ENCODE assay signal across 26 cellular contexts in genomic region chr7:94366827-94367226, GRCh38. TPM values are rescaled to one million over a fixed set of nuclear protein-coding genes. Genes with fewer than 3 reads are reported as not detected.
A peak's percentile ranks its signal among the peaks of the same experiment; 100 is the strongest.
DNase-seq lines count a peak whose midpoint lies in the region; ATAC-seq and TF ChIP-seq lines count a peak whose summit lies in the region.
"Had no signal": no experiment of that assay in that cellular context is flagged by ENCODE, and none has a peak within 500 bp of the region (broad histone marks: within the 10 kb centered on the region; RNA-seq: fewer than 3 reads in every experiment).

No MANE protein-coding gene starts in this region.

- H3K36me3 Mint-ChIP-seq in chondrocyte (ENCODE audit: low read depth) = peaks cover 3% of the 10 kb centered on the region
- H3K36me3 Mint-ChIP-seq in naive thymus-derived CD4-positive, alpha-beta T cell = no peaks in the 10 kb centered on the region
- no peaks in the 10 kb centered on the region for H3K36me3 Mint-ChIP-seq in glutamatergic neuron (ENCODE audit: unreplicated experiment)
- H3K36me3 Mint-ChIP-seq: CD14-positive monocyte, IgD-negative memory B cell, WTC11 had no signal

- ATAC-seq in naive thymus-derived CD4-positive, alpha-beta T cell = peak; percentile 51
- ATAC-seq in aorta (ENCODE audit: low FRiP score) = no peak
- ATAC-seq: activated naive CD8-positive, alpha-beta T cell treated with anti-CD3 and anti-CD28 coated beads, Interleukin-2, amount 50 U/mL, for 24 hours; foreskin keratinocyte; lower lobe of right lung; Panc1; stimulated activated naive CD8-positive, alpha-beta T cell treated with anti-CD3 and anti-CD28 coated beads, Interleukin-15, Interleukin-2, amounts not matched to agents 100 U/mL and 50 U/mL, for 24 hours; upper lobe of right lung; WTC11 had no signal

- POLR2A ChIA-PET in naive thymus-derived CD4-positive, alpha-beta T cell (lab: Charles Lee) = no interaction called here

- H3K9me3 Mint-ChIP-seq in chondrocyte (ENCODE audit: low read depth) (peaks cover 8% of the 10 kb centered on the region), glutamatergic neuron (ENCODE audit: unreplicated experiment) (no peaks in the 10 kb centered on the region)
- H3K9me3 Mint-ChIP-seq in naive thymus-derived CD4-positive, alpha-beta T cell = peaks cover 0 to 5% (median 0%) of the 10 kb centered on the region in 11 donors
- H3K9me3 Mint-ChIP-seq: activated naive CD8-positive, alpha-beta T cell treated with anti-CD3 and anti-CD28 coated beads, Interleukin-2, amount 50 U/mL, for 24 hours; IgD-negative memory B cell had no signal

- peak overlapping the region; percentile 63 for H3K27ac ChIP-seq in cardiac muscle cell
- H3K27ac ChIP-seq in naive thymus-derived CD4-positive, alpha-beta T cell (ENCODE audit: low read depth, low read length) = no peak overlapping the region
- H3K27ac ChIP-seq in aorta (ENCODE audit: low read depth in 1 of 2, low read length in 2 of 2) = peak overlapping the region; percentile 76 to 78
- H3K27ac ChIP-seq: foreskin keratinocyte, HL-60, upper lobe of right lung had no signal

- intact Hi-C loops in cardiac septum (cut with DNase I) = no loop called here
- intact Hi-C loops in naive thymus-derived CD4-positive, alpha-beta T cell (cut with micrococcal nuclease) = no loop called here
- intact Hi-C loops in aorta (cut with DNase I) = no loop called here

- CTCF ChIA-PET in naive thymus-derived CD4-positive, alpha-beta T cell (lab: Charles Lee) = no interaction called here

- H3K4me1 ChIP-seq in cardiac muscle cell (ENCODE audit: low read depth) (peaks cover 6% of the 10 kb centered on the region), aorta (ENCODE audit: control insufficient read depth in 1 of 2, insufficient read depth in 2 of 2, low read length in 2 of 2) (peaks cover 5 to 8% of the 10 kb centered on the region in 2 donors)
- no peaks in the 10 kb centered on the region for H3K4me1 ChIP-seq in naive thymus-derived CD4-positive, alpha-beta T cell (ENCODE audit: control insufficient read depth in 2 of 2, insufficient read depth in 2 of 2, low read length in 2 of 2)

- WGBS in aorta, 2 donors = 84 to 89% methylated on average over 4 of the region's 4 CpGs

- H3K4me3 ChIP-seq in cardiac muscle cell (no peak overlapping the region), aorta (ENCODE audit: low read length in 2 of 2) (no peak overlapping the region)
- no peak overlapping the region for H3K4me3 ChIP-seq in naive thymus-derived CD4-positive, alpha-beta T cell (ENCODE audit: low read length)
- H3K4me3 ChIP-seq: dorsolateral prefrontal cortex, lower lobe of right lung, MG63, upper lobe of right lung had no signal

- H3K4me1 Mint-ChIP-seq in chondrocyte (ENCODE audit: low read depth) (peaks cover 81% of the 10 kb centered on the region), glutamatergic neuron (ENCODE audit: low read depth, unreplicated experiment) (no peaks in the 10 kb centered on the region)
- no peaks in the 10 kb centered on the region for H3K4me1 Mint-ChIP-seq in naive thymus-derived CD4-positive, alpha-beta T cell
- H3K4me1 Mint-ChIP-seq: activated naive CD8-positive, alpha-beta T cell treated with anti-CD3 and anti-CD28 coated beads, Interleukin-2, amount 50 U/mL, for 24 hours; CD14-positive monocyte had no signal

- H3K36me3 ChIP-seq in cardiac muscle cell (no peaks in the 10 kb centered on the region), aorta (ENCODE audit: control insufficient read depth in 1 of 2, insufficient read depth in 2 of 2, low read length in 1 of 2) (no peaks in the 10 kb centered on the region)
- no peaks in the 10 kb centered on the region for H3K36me3 ChIP-seq in naive thymus-derived CD4-positive, alpha-beta T cell (ENCODE audit: control insufficient read depth in 2 of 3, insufficient read depth in 3 of 3, low read length in 3 of 3)
- H3K36me3 ChIP-seq: lower lobe of right lung, MG63, upper lobe of right lung had no signal

- H3K4me3 Mint-ChIP-seq in chondrocyte (ENCODE audit: unreplicated experiment) = no peak overlapping the region
- no peak overlapping the region for H3K4me3 Mint-ChIP-seq in naive thymus-derived CD4-positive, alpha-beta T cell
- H3K4me3 Mint-ChIP-seq in glutamatergic neuron (ENCODE audit: unreplicated experiment) = no peak overlapping the region
- H3K4me3 Mint-ChIP-seq: activated naive CD8-positive, alpha-beta T cell treated with anti-CD3 and anti-CD28 coated beads, Interleukin-2, amount 50 U/mL, for 24 hours; CD14-positive monocyte; WTC11 had no signal

- no peaks in the 10 kb centered on the region for H3K27me3 ChIP-seq in cardiac muscle cell
- no peaks in the 10 kb centered on the region for H3K27me3 ChIP-seq in naive thymus-derived CD4-positive, alpha-beta T cell (ENCODE audit: control insufficient read depth in 2 of 2, insufficient read depth in 2 of 2, low read length in 2 of 2)
- no peaks in the 10 kb centered on the region for H3K27me3 ChIP-seq in aorta (ENCODE audit: control insufficient read depth in 1 of 2, insufficient read depth in 2 of 2, low read length in 1 of 2)
- H3K27me3 ChIP-seq: foreskin keratinocyte, MG63, upper lobe of right lung had no signal

- H3K27me3 Mint-ChIP-seq in chondrocyte (ENCODE audit: low read depth) = no peaks in the 10 kb centered on the region
- peaks cover 0 to 19% (median 9%) of the 10 kb centered on the region in 5 donors for H3K27me3 Mint-ChIP-seq in naive thymus-derived CD4-positive, alpha-beta T cell
- peaks cover 5% of the 10 kb centered on the region for H3K27me3 Mint-ChIP-seq in glutamatergic neuron (ENCODE audit: unreplicated experiment)

- DNase-seq in cardiac muscle cell (ENCODE audit: low read depth in 1 of 2, low spot score in 1 of 2) (peak in 1 of 2 donors; percentile 57), cardiac septum (ENCODE audit: low spot score) (no peak), chondrocyte (ENCODE audit: low spot score) (no peak), aorta (no peak), glutamatergic neuron (no peak), RPMI8226 (no peak), NCI-H2227 (lab: John Stamatoyannopoulos, UW; ENCODE audit: unreplicated experiment) (no peak)
- DNase-seq in naive thymus-derived CD4-positive, alpha-beta T cell = no peak
- DNase-seq: activated naive CD8-positive, alpha-beta T cell treated with anti-CD3 and anti-CD28 coated beads, Interleukin-2, amount 50 U/mL, for 24 hours; dorsolateral prefrontal cortex; foreskin keratinocyte; H7; hippocampal formation; lower lobe of right lung; MG63; NCI-H1417; NCI-H2107; NCI-H510A treated with DMSO at 0.1 percent for 48 hours; stimulated activated CD4-positive, alpha-beta T cell treated with anti-CD3 and anti-CD28 coated beads, Interleukin-4, amount 100 ng/mL, for 24 hours; stimulated activated naive CD8-positive, alpha-beta T cell treated with anti-CD3 and anti-CD28 coated beads, Interleukin-15, Interleukin-2, amounts not matched to agents 100 U/mL and 50 U/mL, for 24 hours; upper lobe of right lung had no signal

- TF ChIP-seq CTCF in cardiac muscle cell (IDR thresholded peaks at IDR 0.05; ENCODE audit: low read depth, low read length) (no peak), chondrocyte (IDR thresholded peaks at IDR 0.05) (no peak), glutamatergic neuron (IDR thresholded peaks at IDR 0.05; ENCODE audit: partially characterized antibody, unreplicated experiment) (no peak)

- H3K27ac Mint-ChIP-seq in chondrocyte (ENCODE audit: unreplicated experiment) (peak overlapping the region; percentile 53), glutamatergic neuron (ENCODE audit: unreplicated experiment) (no peak overlapping the region)
- H3K27ac Mint-ChIP-seq in naive thymus-derived CD4-positive, alpha-beta T cell = no peak overlapping the region
- H3K27ac Mint-ChIP-seq: activated naive CD8-positive, alpha-beta T cell treated with anti-CD3 and anti-CD28 coated beads, Interleukin-2, amount 50 U/mL, for 24 hours; CD14-positive monocyte; IgD-negative memory B cell; WTC11 had no signal

- H3K9me3 ChIP-seq in cardiac muscle cell (ENCODE audit: low read depth) (no peaks in the 10 kb centered on the region), aorta (ENCODE audit: control insufficient read depth, low read length) (no peaks in the 10 kb centered on the region)
- H3K9me3 ChIP-seq in naive thymus-derived CD4-positive, alpha-beta T cell (ENCODE audit: control insufficient read depth in 2 of 3, low read length in 3 of 3) = no peaks in the 10 kb centered on the region
- H3K9me3 ChIP-seq: lower lobe of right lung, upper lobe of right lung had no signal

RNA-seq across cellular contexts. Expression of gene COL1A2, which starts 27.9 kb away (rescaled TPM):
- 76.6 and 116 TPM in 2 replicates for total RNA-seq in cardiac muscle cell
- 73.5 and 122 TPM in 2 replicates for polyA plus RNA-seq in cardiac muscle cell
- total RNA-seq in cardiac septum = 170 TPM
- total RNA-seq in chondrocyte = 11,901 to 12,433 TPM (median 12,302 TPM) in 3 replicates
- 1 to 10 TPM in 1 of 5 experiments, under 1 TPM in 2, not detected in 2; 0.32 to 5.7 (median 0.41) TPM for total RNA-seq in naive thymus-derived CD4-positive, alpha-beta T cell
- not detected for polyA plus RNA-seq in naive thymus-derived CD4-positive, alpha-beta T cell
- total RNA-seq in aorta = 1,000 to 10,000 TPM in 1 of 2 donors, 100 to 1,000 TPM in 1; 844 to 1,770 TPM
- 1,000 to 10,000 TPM in 1 of 2 donors, 100 to 1,000 TPM in 1; 282 to 1,047 TPM for polyA plus RNA-seq in aorta
- total RNA-seq in glutamatergic neuron (ENCODE audit: unreplicated experiment) = 6.8 TPM
- polyA plus RNA-seq: CD14-positive monocyte, IgD-negative memory B cell had no signal
